In the genomic region with DNA sequence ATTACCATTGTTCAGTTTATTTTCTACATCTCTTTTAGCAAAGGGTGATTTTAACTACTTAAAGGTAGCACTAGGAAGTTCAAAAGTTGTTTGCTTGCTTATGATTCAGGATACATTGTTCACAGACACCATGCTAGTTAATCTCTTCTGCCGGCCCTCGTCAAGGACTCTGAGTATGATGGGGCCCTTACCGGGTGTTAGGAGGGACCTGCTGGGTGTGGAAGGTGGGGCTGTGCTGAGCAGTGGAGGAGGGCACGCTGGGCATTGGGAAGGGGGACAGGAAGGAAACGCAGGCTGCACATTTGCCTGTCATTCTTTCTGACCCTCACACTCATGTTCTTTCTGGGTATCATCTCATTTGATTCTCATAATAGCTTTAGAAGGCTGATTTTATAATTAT, we compare ENCODE assay signal across 1 cellular context.
TF ChIP-seq lines count a peak whose summit lies in the region.

No MANE protein-coding gene starts in this region.

TF ChIP-seq in endothelial cell of umbilical vein, 7 proteins besides CTCF, POLR2A, EP300 and RAD21 (continued from another document):
- TF ChIP-seq POLR2AphosphoS5 (IDR thresholded peaks at IDR 0.05; ENCODE audit: insufficient read depth, low read depth, low read length) (no peak), JUN (IDR thresholded peaks at IDR 0.05; ENCODE audit: borderline replicate concordance, insufficient read depth, insufficient read length, low read depth) (no peak), GATA2 (IDR thresholded peaks at IDR 0.05; ENCODE audit: insufficient read depth, insufficient read length, low read depth, low read length) (no peak), MYC (IDR thresholded peaks at IDR 0.05; ENCODE audit: low read depth, low read length) (no peak)
- TF ChIP-seq, protein P1, sequence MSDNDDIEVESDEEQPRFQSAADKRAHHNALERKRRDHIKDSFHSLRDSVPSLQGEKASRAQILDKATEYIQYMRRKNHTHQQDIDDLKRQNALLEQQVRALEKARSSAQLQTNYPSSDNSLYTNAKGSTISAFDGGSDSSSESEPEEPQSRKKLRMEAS (IDR thresholded peaks at IDR 0.05; ENCODE audit: insufficient read depth, insufficient read length), result no peak
